In the genomic region with DNA sequence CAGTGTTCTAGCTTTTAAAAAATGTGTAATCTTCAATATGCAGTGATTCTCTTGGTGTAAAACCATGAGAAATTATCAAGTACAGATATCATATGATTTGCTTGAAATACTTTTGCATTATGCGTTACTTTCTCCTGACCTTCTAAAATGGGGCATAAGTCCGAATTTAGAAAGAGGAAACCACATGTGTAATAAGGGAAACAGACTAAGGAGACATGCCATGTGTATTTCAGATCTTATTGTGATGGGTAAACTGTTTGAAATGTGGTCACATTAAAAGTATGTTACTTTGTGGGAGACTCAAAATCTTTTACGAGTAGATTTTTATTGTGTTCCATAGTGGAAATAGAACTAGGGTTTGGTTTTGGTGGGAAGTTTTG, we compare ENCODE assay signal across 9 cellular contexts.
DNase-seq lines count a peak whose midpoint lies in the region; ATAC-seq and TF ChIP-seq lines count a peak whose summit lies in the region.
"Had no signal": no experiment of that assay in that cellular context is flagged by ENCODE, and none has a peak within 500 bp of the region (broad histone marks: within the 10 kb centered on the region; RNA-seq: fewer than 3 reads in every experiment).

No MANE protein-coding gene starts in this region.

- WGBS in endodermal cell (ENCODE audit: insufficient coverage in 1 of 2, insufficient read length in 1 of 2), 2 experiments, result 88 to 89% methylated on average over 2 to 3 of the region's 3 CpGs

- no peaks in the 10 kb centered on the region for H3K9me3 Mint-ChIP-seq in endodermal cell
- no peaks in the 10 kb centered on the region for H3K9me3 Mint-ChIP-seq in natural killer cell treated with Interleukin-12 subunit alpha and Interleukin-12 subunit beta and Interleukin-15 and Interleukin-18, amount 100 ng/mL, for 72 hours
- no peaks in the 10 kb centered on the region for H3K9me3 Mint-ChIP-seq in T-helper 2 cell treated with Interferon-gamma antibody and Interleukin-4, amounts not matched to agents 5 μg/mL and 100 μg/mL, for 36 hours
- H3K9me3 Mint-ChIP-seq: IgD-negative memory B cell had no signal

- ATAC-seq in natural killer cell treated with Interleukin-12 subunit alpha and Interleukin-12 subunit beta and Interleukin-15 and Interleukin-18, amount 100 ng/mL, for 72 hours, result peak in 1 of 2 donors; percentile 52
- no peak for ATAC-seq in HG02763 (IDR thresholded peaks at IDR 0.05; ENCODE audit: unreplicated experiment)

- no peaks in the 10 kb centered on the region for H3K36me3 ChIP-seq in endodermal cell (ENCODE audit: control insufficient read depth, insufficient read depth, low read length)

- DNase-seq in AG08395 (ENCODE audit: low spot score) (peak; percentile 6), NOMO-1 treated with DMSO at 0.1 percent for 48 hours (lab: John Stamatoyannopoulos, UW; ENCODE audit: unreplicated experiment) (peak; percentile 76), endodermal cell (no peak), NCI-H510A (lab: John Stamatoyannopoulos, UW) (no peak), NCI-H226 (no peak)
- DNase-seq in natural killer cell treated with Interleukin-12 subunit alpha and Interleukin-12 subunit beta and Interleukin-15 and Interleukin-18, amount 100 ng/mL, for 72 hours (ENCODE audit: low spot score), result no peak
- no peak for DNase-seq in T-helper 2 cell treated with Interferon-gamma antibody and Interleukin-4, amounts not matched to agents 5 μg/mL and 100 μg/mL, for 36 hours (ENCODE audit: low spot score)

- no peak overlapping the region for H3K4me3 ChIP-seq in endodermal cell (ENCODE audit: low read length)

- no peak for TF ChIP-seq CTCF in endodermal cell (conservative IDR thresholded peaks at IDR 0.05)

- H3K36me3 Mint-ChIP-seq in endodermal cell (ENCODE audit: low read depth), result no peaks in the 10 kb centered on the region
- no peaks in the 10 kb centered on the region for H3K36me3 Mint-ChIP-seq in natural killer cell treated with Interleukin-12 subunit alpha and Interleukin-12 subunit beta and Interleukin-15 and Interleukin-18, amount 100 ng/mL, for 72 hours
- no peaks in the 10 kb centered on the region for H3K36me3 Mint-ChIP-seq in T-helper 2 cell treated with Interferon-gamma antibody and Interleukin-4, amounts not matched to agents 5 μg/mL and 100 μg/mL, for 36 hours (ENCODE audit: low read depth)
- H3K36me3 Mint-ChIP-seq: IgD-negative memory B cell had no signal

- H3K9me3 ChIP-seq in endodermal cell (ENCODE audit: control insufficient read depth, low read length), result no peaks in the 10 kb centered on the region

- H3K27ac Mint-ChIP-seq in endodermal cell, result no peak overlapping the region
- peak overlapping the region in 1 of 2 donors; percentile 21 for H3K27ac Mint-ChIP-seq in natural killer cell treated with Interleukin-12 subunit alpha and Interleukin-12 subunit beta and Interleukin-15 and Interleukin-18, amount 100 ng/mL, for 72 hours
- H3K27ac Mint-ChIP-seq in T-helper 2 cell treated with Interferon-gamma antibody and Interleukin-4, amounts not matched to agents 5 μg/mL and 100 μg/mL, for 36 hours, result no peak overlapping the region
- H3K27ac Mint-ChIP-seq: IgD-negative memory B cell had no signal

- no peaks in the 10 kb centered on the region for H3K27me3 ChIP-seq in endodermal cell (ENCODE audit: control insufficient read depth, insufficient read depth, low read length, poor library complexity, severe bottlenecking)

- H3K27me3 Mint-ChIP-seq in endodermal cell (ENCODE audit: insufficient read depth), result no peaks in the 10 kb centered on the region
- H3K27me3 Mint-ChIP-seq in natural killer cell treated with Interleukin-12 subunit alpha and Interleukin-12 subunit beta and Interleukin-15 and Interleukin-18, amount 100 ng/mL, for 72 hours, result peaks cover 13 to 25% of the 10 kb centered on the region in 2 donors
- peaks cover 6% of the 10 kb centered on the region for H3K27me3 Mint-ChIP-seq in T-helper 2 cell treated with Interferon-gamma antibody and Interleukin-4, amounts not matched to agents 5 μg/mL and 100 μg/mL, for 36 hours (ENCODE audit: low read depth)

- H3K27ac ChIP-seq in endodermal cell (ENCODE audit: low read depth, low read length), result peak overlapping the region; percentile 3

- H3K4me3 Mint-ChIP-seq in endodermal cell, result no peak overlapping the region
- H3K4me3 Mint-ChIP-seq in natural killer cell treated with Interleukin-12 subunit alpha and Interleukin-12 subunit beta and Interleukin-15 and Interleukin-18, amount 100 ng/mL, for 72 hours, result peak overlapping the region; percentile 73
- H3K4me3 Mint-ChIP-seq in T-helper 2 cell treated with Interferon-gamma antibody and Interleukin-4, amounts not matched to agents 5 μg/mL and 100 μg/mL, for 36 hours, result no peak overlapping the region

- H3K4me1 Mint-ChIP-seq in endodermal cell, result peaks cover 7% of the 10 kb centered on the region
- peaks cover 23 to 27% of the 10 kb centered on the region in 2 donors for H3K4me1 Mint-ChIP-seq in natural killer cell treated with Interleukin-12 subunit alpha and Interleukin-12 subunit beta and Interleukin-15 and Interleukin-18, amount 100 ng/mL, for 72 hours (ENCODE audit: low read depth in 2 of 2)
- H3K4me1 Mint-ChIP-seq in T-helper 2 cell treated with Interferon-gamma antibody and Interleukin-4, amounts not matched to agents 5 μg/mL and 100 μg/mL, for 36 hours (ENCODE audit: low read depth), result peaks cover 7% of the 10 kb centered on the region

- no peaks in the 10 kb centered on the region for H3K4me1 ChIP-seq in endodermal cell (ENCODE audit: control insufficient read depth, insufficient read depth, low read length)

- no peak overlapping the region for H3K9ac ChIP-seq in endodermal cell (ENCODE audit: extremely low read depth, low read length, poor library complexity, severe bottlenecking)

Comparison
In these comparisons a context has a peak if more than half of its experiments do, and no peak if none do; other contexts are left out.
1. DNase-seq: peak in AG08395 (single experiment) and NOMO-1 treated with DMSO at 0.1 percent for 48 hours (single experiment); none in endodermal cell (single experiment), natural killer cell treated with Interleukin-12 subunit alpha and Interleukin-12 subunit beta and Interleukin-15 and Interleukin-18, amount 100 ng/mL, for 72 hours (single experiment), NCI-H510A (single experiment), T-helper 2 cell treated with Interferon-gamma antibody and Interleukin-4, amounts not matched to agents 5 μg/mL and 100 μg/mL, for 36 hours (single experiment) and NCI-H226 (single experiment).